9 cellular contexts compared by ENCODE assay signal in genomic region chr10:118800920-118801319, GRCh38. TPM values are rescaled to one million over a fixed set of nuclear protein-coding genes. Genes with fewer than 3 reads are reported as not detected.
A peak's percentile ranks its signal among the peaks of the same experiment; 100 is the strongest.
DNase-seq lines count a peak whose midpoint lies in the region; ATAC-seq and TF ChIP-seq lines count a peak whose summit lies in the region.
"Had no signal": no experiment of that assay in that cellular context is flagged by ENCODE, and none has a peak within 500 bp of the region (broad histone marks: within the 10 kb centered on the region; RNA-seq: fewer than 3 reads in every experiment).

No MANE protein-coding gene starts in this region.

- H3K36me3 ChIP-seq in brain microvascular endothelial cell (replicated peaks), result no peaks in the 10 kb centered on the region

- H3K27me3 ChIP-seq in brain microvascular endothelial cell (replicated peaks), result no peaks in the 10 kb centered on the region

- peak; percentile 26 for DNase-seq in CD14-positive monocyte (ENCODE audit: low spot score)
- peak; percentile 36 for DNase-seq in Jurkat, Clone E6-1 (ENCODE audit: low read depth, low spot score)
- no peak for DNase-seq in brain microvascular endothelial cell
- peak; percentile 42 for DNase-seq in medulla oblongata (ENCODE audit: extremely low spot score)
- no peak for DNase-seq in cerebellum (ENCODE audit: low spot score)
- DNase-seq in stimulated activated naive CD4-positive, alpha-beta T cell treated with Interleukin-2 at 50 U/mL for 16 hours (lab: John Stamatoyannopoulos, UW), result no peak
- no peak for DNase-seq in retina

- peaks cover 2% of the 10 kb centered on the region for H3K4me1 Mint-ChIP-seq in CD14-positive monocyte

- no peak overlapping the region for H3K4me3 ChIP-seq in Jurkat, Clone E6-1 (ENCODE audit: low read length)
- no peak overlapping the region for H3K4me3 ChIP-seq in brain microvascular endothelial cell (ENCODE audit: low read depth, low read length)

- H3K4me3 Mint-ChIP-seq in CD14-positive monocyte, result no peak overlapping the region
- H3K4me3 Mint-ChIP-seq: natural killer cell treated with Interleukin-12 subunit alpha and Interleukin-12 subunit beta and Interleukin-15 and Interleukin-18, amount 100 ng/mL, for 72 hours had no signal

- intact Hi-C loops in CD14-positive monocyte (cut with micrococcal nuclease), result loop anchor here (2.0 kb wide), 1 partner anchor 232 kb away; no protein-coding TSS in a partner anchor

- peaks cover 17 to 32% (median 18%) of the 10 kb centered on the region in 3 donors for H3K27me3 Mint-ChIP-seq in CD14-positive monocyte (ENCODE audit: low read depth in 3 of 3)

- ATAC-seq in GM21723 (IDR thresholded peaks at IDR 0.05; ENCODE audit: unreplicated experiment), result no peak
- ATAC-seq: natural killer cell treated with Interleukin-12 subunit alpha and Interleukin-12 subunit beta and Interleukin-15 and Interleukin-18, amount 100 ng/mL, for 72 hours had no signal

- H3K36me3 Mint-ChIP-seq in CD14-positive monocyte, result no peaks in the 10 kb centered on the region

- in situ Hi-C loops in brain microvascular endothelial cell (cut with HindIII; ENCODE audit: low pct_ligation_motif_present, low sequenced_read_pairs), result no loop called here

- TF ChIP-seq CTCF in CD14-positive monocyte (IDR thresholded peaks at IDR 0.05), result peak; percentile 58
- TF ChIP-seq CTCF in brain microvascular endothelial cell (IDR thresholded peaks at IDR 0.05; ENCODE audit: low read depth, low read length, missing control alignments), result peak; percentile 52

- no peak overlapping the region for H3K27ac Mint-ChIP-seq in CD14-positive monocyte
- H3K27ac Mint-ChIP-seq: natural killer cell treated with Interleukin-12 subunit alpha and Interleukin-12 subunit beta and Interleukin-15 and Interleukin-18, amount 100 ng/mL, for 72 hours had no signal

- H3K27ac ChIP-seq in brain microvascular endothelial cell, result no peak overlapping the region

- peaks cover 0 to 6% (median 3%) of the 10 kb centered on the region in 7 donors for H3K9me3 Mint-ChIP-seq in CD14-positive monocyte
- H3K9me3 Mint-ChIP-seq: natural killer cell treated with Interleukin-12 subunit alpha and Interleukin-12 subunit beta and Interleukin-15 and Interleukin-18, amount 100 ng/mL, for 72 hours had no signal

RNA-seq across cellular contexts. Expression of gene CACUL1, which starts 46.1 kb away (rescaled TPM):
- 10 to 100 TPM; 38.8 to 50.8 TPM for polyA plus RNA-seq in CD14-positive monocyte
- 13.2 TPM for polyA plus RNA-seq in Jurkat, Clone E6-1 (2012; ENCODE audit: insufficient read depth, insufficient read length)
- total RNA-seq in cerebellum, result 40.6 TPM

Comparison
In these comparisons a context has a peak if more than half of its experiments do, and no peak if none do; other contexts are left out.
1. DNase-seq: peak in CD14-positive monocyte (single experiment), Jurkat, Clone E6-1 (single experiment) and medulla oblongata (single experiment); none in brain microvascular endothelial cell (single experiment), cerebellum (single experiment), stimulated activated naive CD4-positive, alpha-beta T cell treated with Interleukin-2 at 50 U/mL for 16 hours (single experiment) and retina (single experiment).